In genomic region chr20:50348118-50348517, GRCh38 we compare ENCODE assay signal across 15 cellular contexts.
DNase-seq lines count a peak whose midpoint lies in the region; ATAC-seq and TF ChIP-seq lines count a peak whose summit lies in the region.
"Had no signal": no experiment of that assay in that cellular context is flagged by ENCODE, and none has a peak within 500 bp of the region (broad histone marks: within the 10 kb centered on the region; RNA-seq: fewer than 3 reads in every experiment).

No MANE protein-coding gene starts in this region.

- H2BK5ac ChIP-seq in mesendoderm (ENCODE audit: low read length) = no peak overlapping the region

- no peak overlapping the region for H3K18ac ChIP-seq in mesendoderm (ENCODE audit: low read length)

- H2AK5ac ChIP-seq in mesendoderm (ENCODE audit: low read length) = no peak overlapping the region

- no peak overlapping the region for H4K8ac ChIP-seq in mesendoderm (ENCODE audit: low read depth, low read length)

- H3K4me3 ChIP-seq in left ventricle myocardium inferior = no peak overlapping the region
- no peak overlapping the region for H3K4me3 ChIP-seq in mesendoderm (ENCODE audit: low read length)
- H3K4me3 ChIP-seq: dorsolateral prefrontal cortex, MG63 had no signal

- ATAC-seq in HG02571 (IDR thresholded peaks at IDR 0.05; ENCODE audit: unreplicated experiment) = no peak
- ATAC-seq: activated naive CD8-positive, alpha-beta T cell treated with anti-CD3 and anti-CD28 coated beads, Interleukin-2, amount 50 U/mL, for 24 hours had no signal

- H3K4me1 ChIP-seq in left ventricle myocardium inferior (peaks cover 30% of the 10 kb centered on the region), mesendoderm (ENCODE audit: control insufficient read depth, low read depth, low read length) (no peaks in the 10 kb centered on the region)

- H3K27me3 ChIP-seq in left ventricle myocardium inferior (ENCODE audit: low read depth) (no peaks in the 10 kb centered on the region), mesendoderm (ENCODE audit: insufficient read depth, low read length, poor library complexity) (no peaks in the 10 kb centered on the region)
- H3K27me3 ChIP-seq: dorsolateral prefrontal cortex, MG63 had no signal

- no peak overlapping the region for H3K4ac ChIP-seq in mesendoderm (ENCODE audit: low read depth, low read length)

- H3K27ac ChIP-seq in left ventricle myocardium inferior (replicated peaks) = peak overlapping the region; percentile 83
- H3K27ac ChIP-seq in mesendoderm (ENCODE audit: low read depth, low read length) = no peak overlapping the region

- no peak overlapping the region for H2BK15ac ChIP-seq in mesendoderm (replicated peaks; ENCODE audit: low read depth)

- H2BK120ac ChIP-seq in mesendoderm (ENCODE audit: low read depth, low read length) = no peak overlapping the region

- H4K5ac ChIP-seq in mesendoderm (ENCODE audit: low read length) = no peak overlapping the region

- no peak overlapping the region for H3K4me2 ChIP-seq in mesendoderm (ENCODE audit: low read length)

- peak; percentile 77 for DNase-seq in CMK (ENCODE audit: low read depth)
- DNase-seq in SIG-M5 (lab: John Stamatoyannopoulos, UW) = peak; percentile 48
- DNase-seq in left ventricle myocardium inferior = peak; percentile 58
- peak; percentile 79 for DNase-seq in pons (ENCODE audit: low spot score)
- no peak for DNase-seq in NCI-H446 treated with DMSO at 0.1 percent for 48 hours (lab: John Stamatoyannopoulos, UW)
- DNase-seq in activated CD4-positive, CD25-positive, alpha-beta regulatory T cell treated with anti-CD3 and anti-CD28 coated beads, Interleukin-2, amount 50 U/mL, for 72 hours = no peak
- DNase-seq in mesendoderm = no peak
- DNase-seq: activated CD8-positive, alpha-beta memory T cell treated with anti-CD3 and anti-CD28 coated beads for 24 hours; activated naive CD8-positive, alpha-beta T cell treated with anti-CD3 and anti-CD28 coated beads, Interleukin-2, amount 50 U/mL, for 24 hours; CD4-positive, CD25-positive, alpha-beta regulatory T cell; MG63; naive B cell; NCI-H524 had no signal

- WGBS in mesendoderm (ENCODE audit: extremely low coverage, insufficient coverage, low lambda C conversion rate) = no CpG with 5 or more reads among the region's 6 CpGs

- no peaks in the 10 kb centered on the region for H3K79me1 ChIP-seq in mesendoderm (ENCODE audit: low read length)

- intact Hi-C loops in left ventricle myocardium inferior (cut with micrococcal nuclease) = no loop called here

- no peak for TF ChIP-seq CTCF in left ventricle myocardium inferior (IDR thresholded peaks at IDR 0.05; ENCODE audit: borderline replicate concordance)

- no peak overlapping the region for H3K56ac ChIP-seq in mesendoderm (ENCODE audit: low read length)

- no peak overlapping the region for H3K9ac ChIP-seq in mesendoderm (ENCODE audit: low read length)

- no peaks in the 10 kb centered on the region for H3K9me3 ChIP-seq in left ventricle myocardium inferior (replicated peaks)
- H3K9me3 ChIP-seq: MG63 had no signal

- H3K36me3 ChIP-seq in left ventricle myocardium inferior (no peaks in the 10 kb centered on the region), mesendoderm (ENCODE audit: control insufficient read depth, insufficient read depth, low read length) (no peaks in the 10 kb centered on the region)
- H3K36me3 ChIP-seq: MG63 had no signal

- H3K79me2 ChIP-seq in mesendoderm (ENCODE audit: control insufficient read depth, insufficient read depth, low read length) = no peaks in the 10 kb centered on the region

- no peak overlapping the region for H3K23ac ChIP-seq in mesendoderm (ENCODE audit: low read length)

Comparison
In these comparisons a context has a peak if more than half of its experiments do, and no peak if none do; other contexts are left out.
1. DNase-seq: peak in CMK (single experiment), SIG-M5 (single experiment), left ventricle myocardium inferior (single experiment) and pons (single experiment); none in NCI-H446 treated with DMSO at 0.1 percent for 48 hours (single experiment), activated CD4-positive, CD25-positive, alpha-beta regulatory T cell treated with anti-CD3 and anti-CD28 coated beads, Interleukin-2, amount 50 U/mL, for 72 hours (single experiment) and mesendoderm (single experiment).